Comparison of ENCODE assay signal across 17 cellular contexts in genomic region chr3:11452312-11452711, GRCh38.
"Had no signal": no experiment of that assay in that cellular context is flagged by ENCODE, and none has a peak within 500 bp of the region (broad histone marks: within the 10 kb centered on the region; RNA-seq: fewer than 3 reads in every experiment).

No MANE protein-coding gene starts in this region.

- H3K4me3 ChIP-seq: colonic mucosa, gastroesophageal sphincter, heart left ventricle, lower lobe of right lung, upper lobe of right lung had no signal

- H3K27ac ChIP-seq: colonic mucosa, epithelial cell of prostate, lower lobe of right lung, upper lobe of right lung had no signal

- H3K27me3 ChIP-seq: colonic mucosa, gastroesophageal sphincter, heart left ventricle, upper lobe of right lung had no signal

- H3K9me3 ChIP-seq: colonic mucosa, gastroesophageal sphincter, heart left ventricle, lower lobe of right lung, upper lobe of right lung had no signal

- H3K36me3 ChIP-seq: colonic mucosa, gastroesophageal sphincter, heart left ventricle, lower lobe of right lung, upper lobe of right lung had no signal

- H3K4me1 ChIP-seq: colonic mucosa, lower lobe of right lung, upper lobe of right lung had no signal

- DNase-seq: activated B cell treated with CpG ODN at 0.5 μM for 24 hours; activated CD4-positive, alpha-beta T cell treated with anti-CD3 and anti-CD28 coated beads for 36 hours; activated CD4-positive, alpha-beta T cell treated with anti-CD3 and anti-CD28 coated beads, Interleukin-2, amount 50 U/mL, for 4 hours; activated CD8-positive, alpha-beta memory T cell treated with anti-CD3 and anti-CD28 coated beads for 24 hours; activated CD8-positive, alpha-beta memory T cell treated with anti-CD3 and anti-CD28 coated beads, Interleukin-2, amount 50 U/mL, for 4 hours; activated T-cell treated with anti-CD3 and anti-CD28 coated beads, Interleukin-2, amount 50 U/mL, for 24 hours; aorta; colonic mucosa; heart left ventricle; lower lobe of right lung; nucleus accumbens; stimulated activated CD4-positive, alpha-beta T cell treated with anti-CD3 and anti-CD28 coated beads, Interleukin-4, amount 100 ng/mL, for 4 hours; stimulated activated naive CD8-positive, alpha-beta T cell treated with anti-CD3 and anti-CD28 coated beads, Interleukin-15, Interleukin-2, amounts not matched to agents 100 U/mL and 50 U/mL, for 24 hours; T-helper 1 cell; upper lobe of right lung had no signal
